ENCODE assay signal across 9 cellular contexts in genomic region chr2:64586883-64587481, GRCh38.
A peak's percentile ranks its signal among the peaks of the same experiment; 100 is the strongest.
DNase-seq lines count a peak whose midpoint lies in the region; ATAC-seq and TF ChIP-seq lines count a peak whose summit lies in the region.
"Had no signal": no experiment of that assay in that cellular context is flagged by ENCODE, and none has a peak within 500 bp of the region (broad histone marks: within the 10 kb centered on the region; RNA-seq: fewer than 3 reads in every experiment).

No MANE protein-coding gene starts in this region.

- peak; percentile 69 for TF ChIP-seq CTCF in activated CD8-positive, alpha-beta T cell treated with anti-CD3 and anti-CD28 coated beads for 36 hours (IDR thresholded peaks at IDR 0.05)
- peak; percentile 33 to 60 (median 54) for TF ChIP-seq CTCF in sigmoid colon (IDR thresholded peaks at IDR 0.05)

- TF ChIP-seq POLR2A in sigmoid colon (IDR thresholded peaks at IDR 0.05) = no peak

- no peak for DNase-seq in activated CD8-positive, alpha-beta T cell treated with anti-CD3 and anti-CD28 coated beads for 36 hours
- DNase-seq in activated CD8-positive, alpha-beta T cell treated with anti-CD3 and anti-CD28 coated beads, Interleukin-2, amount 10 ng/mL, durations not matched to agents 7 days and 5 days = no peak
- peak; percentile 32 for DNase-seq in NCI-H146 treated with DMSO at 0.1 percent for 48 hours (lab: John Stamatoyannopoulos, UW; ENCODE audit: unreplicated experiment)
- DNase-seq in adipocyte (ENCODE audit: low read depth) = peak; percentile 85
- DNase-seq in left cardiac atrium = no peak
- no peak for DNase-seq in sigmoid colon
- DNase-seq in ureter (ENCODE audit: low spot score) = no peak
- no peak for DNase-seq in activated T-helper 1 cell treated with anti-CD3 and anti-CD28 coated beads, Interleukin-12 subunit alpha, Interleukin-12 subunit beta, Interleukin-2, Interleukin-4 antibody, amounts not matched to agents 30 ng/mL and 10 ng/mL and 1 ng/mL, durations not matched to agents 14 hours and 24 hours and 36 hours (ENCODE audit: low spot score)

- H3K9me3 ChIP-seq in adipocyte (ENCODE audit: control insufficient read depth, low read length) = no peaks in the 10 kb centered on the region
- H3K9me3 ChIP-seq in sigmoid colon = no peaks in the 10 kb centered on the region

- CTCF ChIA-PET in activated CD8-positive, alpha-beta T cell treated with anti-CD3 and anti-CD28 coated beads for 36 hours (lab: Charles Lee) = interaction anchor here (0.7 to 2.5 kb wide), 38 partner anchors 10 to 303 kb away, joined by 3 to 15 read pairs (median 5); partner anchors contain the start of gene AFTPH
- CTCF ChIA-PET in activated CD8-positive, alpha-beta T cell treated with anti-CD3 and anti-CD28 coated beads, Interleukin-2, amount 10 ng/mL, durations not matched to agents 7 days and 5 days (lab: Charles Lee) = interaction anchor here (0.6 to 4.9 kb wide), 41 partner anchors 10 to 396 kb away, joined by 3 to 36 read pairs (median 5); partner anchors contain the start of genes AFTPH and SERTAD2

- ATAC-seq in activated CD8-positive, alpha-beta T cell treated with anti-CD3 and anti-CD28 coated beads for 36 hours = peak; percentile 65
- ATAC-seq in activated CD8-positive, alpha-beta T cell treated with anti-CD3 and anti-CD28 coated beads, Interleukin-2, amount 10 ng/mL, durations not matched to agents 7 days and 5 days = no peak
- peak; percentile 74 to 76 for ATAC-seq in left cardiac atrium

- H3K27ac ChIP-seq in sigmoid colon = no peak overlapping the region

- H3K4me3 Mint-ChIP-seq in activated CD8-positive, alpha-beta T cell treated with anti-CD3 and anti-CD28 coated beads for 36 hours = no peak overlapping the region
- no peak overlapping the region for H3K4me3 Mint-ChIP-seq in activated CD8-positive, alpha-beta T cell treated with anti-CD3 and anti-CD28 coated beads, Interleukin-2, amount 10 ng/mL, durations not matched to agents 7 days and 5 days
- H3K4me3 Mint-ChIP-seq in activated T-helper 1 cell treated with anti-CD3 and anti-CD28 coated beads, Interleukin-12 subunit alpha, Interleukin-12 subunit beta, Interleukin-2, Interleukin-4 antibody, amounts not matched to agents 30 ng/mL and 10 ng/mL and 1 ng/mL, durations not matched to agents 14 hours and 24 hours and 36 hours = no peak overlapping the region
- H3K4me3 Mint-ChIP-seq: activated naive CD4-positive, alpha-beta T cell treated with anti-CD3 and anti-CD28 coated beads, Interleukin-2, amount 50 U/mL, for 24 hours had no signal

- TF ChIP-seq EP300 in sigmoid colon (IDR thresholded peaks at IDR 0.05) = no peak

- H3K9me3 Mint-ChIP-seq in activated CD8-positive, alpha-beta T cell treated with anti-CD3 and anti-CD28 coated beads for 36 hours = no peaks in the 10 kb centered on the region
- H3K9me3 Mint-ChIP-seq in activated CD8-positive, alpha-beta T cell treated with anti-CD3 and anti-CD28 coated beads, Interleukin-2, amount 10 ng/mL, durations not matched to agents 7 days and 5 days (ENCODE audit: insufficient read depth) = no peaks in the 10 kb centered on the region
- no peaks in the 10 kb centered on the region for H3K9me3 Mint-ChIP-seq in activated T-helper 1 cell treated with anti-CD3 and anti-CD28 coated beads, Interleukin-12 subunit alpha, Interleukin-12 subunit beta, Interleukin-2, Interleukin-4 antibody, amounts not matched to agents 30 ng/mL and 10 ng/mL and 1 ng/mL, durations not matched to agents 14 hours and 24 hours and 36 hours
- H3K9me3 Mint-ChIP-seq: activated naive CD4-positive, alpha-beta T cell treated with anti-CD3 and anti-CD28 coated beads, Interleukin-2, amount 50 U/mL, for 24 hours had no signal

- H3K4me1 ChIP-seq in adipocyte (ENCODE audit: control insufficient read depth, insufficient read depth, low read length) (peaks cover 8% of the 10 kb centered on the region), sigmoid colon (peaks cover 0 to 6% (median 2%) of the 10 kb centered on the region in 4 donors)

- H3K36me3 Mint-ChIP-seq in activated CD8-positive, alpha-beta T cell treated with anti-CD3 and anti-CD28 coated beads for 36 hours (ENCODE audit: low read depth) = peaks cover 22% of the 10 kb centered on the region
- peaks cover 29% of the 10 kb centered on the region for H3K36me3 Mint-ChIP-seq in activated CD8-positive, alpha-beta T cell treated with anti-CD3 and anti-CD28 coated beads, Interleukin-2, amount 10 ng/mL, durations not matched to agents 7 days and 5 days (ENCODE audit: low read depth)
- peaks cover 34% of the 10 kb centered on the region for H3K36me3 Mint-ChIP-seq in activated T-helper 1 cell treated with anti-CD3 and anti-CD28 coated beads, Interleukin-12 subunit alpha, Interleukin-12 subunit beta, Interleukin-2, Interleukin-4 antibody, amounts not matched to agents 30 ng/mL and 10 ng/mL and 1 ng/mL, durations not matched to agents 14 hours and 24 hours and 36 hours (ENCODE audit: low read depth)

- no peak overlapping the region for H3K27ac Mint-ChIP-seq in activated CD8-positive, alpha-beta T cell treated with anti-CD3 and anti-CD28 coated beads for 36 hours
- no peak overlapping the region for H3K27ac Mint-ChIP-seq in activated CD8-positive, alpha-beta T cell treated with anti-CD3 and anti-CD28 coated beads, Interleukin-2, amount 10 ng/mL, durations not matched to agents 7 days and 5 days
- no peak overlapping the region for H3K27ac Mint-ChIP-seq in activated T-helper 1 cell treated with anti-CD3 and anti-CD28 coated beads, Interleukin-12 subunit alpha, Interleukin-12 subunit beta, Interleukin-2, Interleukin-4 antibody, amounts not matched to agents 30 ng/mL and 10 ng/mL and 1 ng/mL, durations not matched to agents 14 hours and 24 hours and 36 hours
- H3K27ac Mint-ChIP-seq: activated naive CD4-positive, alpha-beta T cell treated with anti-CD3 and anti-CD28 coated beads, Interleukin-2, amount 50 U/mL, for 24 hours had no signal

- intact Hi-C loops in activated CD8-positive, alpha-beta T cell treated with anti-CD3 and anti-CD28 coated beads for 36 hours (cut with micrococcal nuclease) = loop anchor here (2.0 kb wide), 1 partner anchor 280 kb away; no protein-coding TSS in a partner anchor
- intact Hi-C loops in left cardiac atrium (cut with DNase I) = loop anchor here in 1 of 2 donors (2.0 kb wide), 1 partner anchor 282 kb away; no protein-coding TSS in a partner anchor
- intact Hi-C loops in sigmoid colon (cut with DNase I) = loop anchor here (1.0 to 5.0 kb wide), 3 partner anchors 55 to 288 kb away; no protein-coding TSS in a partner anchor
- intact Hi-C loops in activated T-helper 1 cell treated with anti-CD3 and anti-CD28 coated beads, Interleukin-12 subunit alpha, Interleukin-12 subunit beta, Interleukin-2, Interleukin-4 antibody, amounts not matched to agents 30 ng/mL and 10 ng/mL and 1 ng/mL, durations not matched to agents 14 hours and 24 hours and 36 hours (cut with micrococcal nuclease) = loop anchor here (1.0 to 2.0 kb wide), 6 partner anchors 20 to 286 kb away; no protein-coding TSS in a partner anchor

- no peaks in the 10 kb centered on the region for H3K27me3 Mint-ChIP-seq in activated CD8-positive, alpha-beta T cell treated with anti-CD3 and anti-CD28 coated beads for 36 hours
- no peaks in the 10 kb centered on the region for H3K27me3 Mint-ChIP-seq in activated CD8-positive, alpha-beta T cell treated with anti-CD3 and anti-CD28 coated beads, Interleukin-2, amount 10 ng/mL, durations not matched to agents 7 days and 5 days (ENCODE audit: low read depth)
- H3K27me3 Mint-ChIP-seq in activated T-helper 1 cell treated with anti-CD3 and anti-CD28 coated beads, Interleukin-12 subunit alpha, Interleukin-12 subunit beta, Interleukin-2, Interleukin-4 antibody, amounts not matched to agents 30 ng/mL and 10 ng/mL and 1 ng/mL, durations not matched to agents 14 hours and 24 hours and 36 hours (ENCODE audit: insufficient read depth) = no peaks in the 10 kb centered on the region
- H3K27me3 Mint-ChIP-seq: activated naive CD4-positive, alpha-beta T cell treated with anti-CD3 and anti-CD28 coated beads, Interleukin-2, amount 50 U/mL, for 24 hours had no signal

- no peak overlapping the region for H3K4me3 ChIP-seq in adipocyte (ENCODE audit: low read length)
- H3K4me3 ChIP-seq in sigmoid colon = no peak overlapping the region

- POLR2A ChIA-PET in activated CD8-positive, alpha-beta T cell treated with anti-CD3 and anti-CD28 coated beads for 36 hours (lab: Charles Lee) = interaction anchor here (1.3 kb wide), 2 partner anchors 272 to 280 kb away, joined by 3 read pairs; no protein-coding TSS in a partner anchor
- POLR2A ChIA-PET in activated CD8-positive, alpha-beta T cell treated with anti-CD3 and anti-CD28 coated beads, Interleukin-2, amount 10 ng/mL, durations not matched to agents 7 days and 5 days (lab: Charles Lee) = interaction anchor here (1.1 kb wide), 1 partner anchor 164 kb away, joined by 4 read pairs; no protein-coding TSS in a partner anchor

- H3K9ac ChIP-seq in adipocyte (ENCODE audit: low read length) = no peak overlapping the region

- WGBS in sigmoid colon, 2 donors = 60 to 67% methylated on average over 6 of the region's 6 CpGs

- H3K36me3 ChIP-seq in adipocyte (ENCODE audit: control insufficient read depth, insufficient read depth, low read length, severe bottlenecking) (peaks cover 36% of the 10 kb centered on the region), sigmoid colon (peaks cover 0 to 62% (median 13%) of the 10 kb centered on the region in 4 donors)

- H3K27me3 ChIP-seq in adipocyte (replicated peaks; ENCODE audit: control insufficient read depth, insufficient read depth, low read length) (no peaks in the 10 kb centered on the region), sigmoid colon (no peaks in the 10 kb centered on the region)

- H3K4me1 Mint-ChIP-seq in activated CD8-positive, alpha-beta T cell treated with anti-CD3 and anti-CD28 coated beads for 36 hours (ENCODE audit: low read depth) = peaks cover 15% of the 10 kb centered on the region
- H3K4me1 Mint-ChIP-seq in activated CD8-positive, alpha-beta T cell treated with anti-CD3 and anti-CD28 coated beads, Interleukin-2, amount 10 ng/mL, durations not matched to agents 7 days and 5 days (ENCODE audit: low read depth) = peaks cover 6% of the 10 kb centered on the region
- peaks cover 17% of the 10 kb centered on the region for H3K4me1 Mint-ChIP-seq in activated T-helper 1 cell treated with anti-CD3 and anti-CD28 coated beads, Interleukin-12 subunit alpha, Interleukin-12 subunit beta, Interleukin-2, Interleukin-4 antibody, amounts not matched to agents 30 ng/mL and 10 ng/mL and 1 ng/mL, durations not matched to agents 14 hours and 24 hours and 36 hours (ENCODE audit: low read depth)

Comparison
In these comparisons a context has a peak if more than half of its experiments do, and no peak if none do; other contexts are left out.
1. DNase-seq: peak in NCI-H146 treated with DMSO at 0.1 percent for 48 hours (single experiment) and adipocyte (single experiment); none in activated CD8-positive, alpha-beta T cell treated with anti-CD3 and anti-CD28 coated beads for 36 hours (single experiment), activated CD8-positive, alpha-beta T cell treated with anti-CD3 and anti-CD28 coated beads, Interleukin-2, amount 10 ng/mL, durations not matched to agents 7 days and 5 days (single experiment), left cardiac atrium (single experiment), sigmoid colon (single experiment), ureter (single experiment) and activated T-helper 1 cell treated with anti-CD3 and anti-CD28 coated beads, Interleukin-12 subunit alpha, Interleukin-12 subunit beta, Interleukin-2, Interleukin-4 antibody, amounts not matched to agents 30 ng/mL and 10 ng/mL and 1 ng/mL, durations not matched to agents 14 hours and 24 hours and 36 hours (single experiment).